ENCODE assay signal across 10 cellular contexts in the genomic region with DNA sequence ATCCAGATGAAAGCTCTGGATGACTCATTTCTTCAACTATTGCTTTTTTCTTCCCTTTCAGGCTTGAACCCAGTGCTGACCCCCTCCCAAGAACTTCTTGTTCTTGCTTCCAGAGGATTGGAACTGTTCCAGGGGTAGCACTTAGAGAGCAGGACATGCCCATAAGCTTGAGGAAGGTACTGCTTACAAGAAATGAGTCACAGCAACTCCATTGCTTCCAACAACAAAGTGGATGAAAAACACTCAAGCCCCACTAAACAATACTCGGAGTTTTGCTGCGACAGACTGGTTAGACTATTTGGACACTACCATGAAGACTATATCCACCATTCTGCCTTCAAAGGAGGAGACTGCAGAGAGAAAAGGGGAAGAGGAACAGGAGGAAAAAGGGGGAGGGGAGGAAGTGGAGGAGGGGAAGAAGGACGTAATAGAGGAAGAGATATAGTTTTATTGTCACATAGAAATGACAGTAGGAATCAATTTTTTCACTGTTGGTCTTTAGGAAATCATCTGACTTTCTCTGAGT. TPM values are rescaled to one million over a fixed set of nuclear protein-coding genes. Genes with fewer than 3 reads are reported as not detected.
A peak's percentile ranks its signal among the peaks of the same experiment; 100 is the strongest.
DNase-seq lines count a peak whose midpoint lies in the region; ATAC-seq and TF ChIP-seq lines count a peak whose summit lies in the region.
"Had no signal": no experiment of that assay in that cellular context is flagged by ENCODE, and none has a peak within 500 bp of the region (broad histone marks: within the 10 kb centered on the region; RNA-seq: fewer than 3 reads in every experiment).

No MANE protein-coding gene starts in this region.

- H2AFZ ChIP-seq in KMS-11 (ENCODE audit: low read depth), result no peak overlapping the region

- peaks cover 23% of the 10 kb centered on the region for H3K4me1 ChIP-seq in CD4-positive, CD25-positive, alpha-beta regulatory T cell (ENCODE audit: control insufficient read depth, insufficient read depth, low read length, poor library complexity, severe bottlenecking)
- peaks cover 19% of the 10 kb centered on the region for H3K4me1 ChIP-seq in KMS-11 (ENCODE audit: low read depth, poor library complexity, severe bottlenecking)
- peaks cover 29% of the 10 kb centered on the region for H3K4me1 ChIP-seq in lower lobe of right lung

- no peaks in the 10 kb centered on the region for H3K36me3 ChIP-seq in CD4-positive, CD25-positive, alpha-beta regulatory T cell (ENCODE audit: control insufficient read depth, insufficient read depth, low read length)
- H3K36me3 ChIP-seq in KMS-11 (ENCODE audit: insufficient read depth), result no peaks in the 10 kb centered on the region
- no peaks in the 10 kb centered on the region for H3K36me3 ChIP-seq in lower lobe of right lung
- H3K36me3 ChIP-seq: cardiac muscle cell had no signal

- peaks cover 11% of the 10 kb centered on the region for H4K20me1 ChIP-seq in KMS-11 (ENCODE audit: insufficient read depth)

- H3K79me2 ChIP-seq in KMS-11 (ENCODE audit: insufficient read depth, low read depth), result peaks cover 25% of the 10 kb centered on the region

- no peak overlapping the region for H3K9ac ChIP-seq in KMS-11

- DNase-seq in CD4-positive, CD25-positive, alpha-beta regulatory T cell, result no peak
- peak in 1 of 2 donors; percentile 16 for DNase-seq in activated naive CD4-positive, alpha-beta T cell treated with anti-CD3 and anti-CD28 coated beads, Interleukin-2, amount 50 U/mL, for 72 hours (ENCODE audit: low spot score in 2 of 2)
- no peak for DNase-seq in lower lobe of right lung
- no peak for DNase-seq in NCI-H1930 (lab: John Stamatoyannopoulos, UW)

- peak overlapping the region; percentile 91 for H3K4me2 ChIP-seq in KMS-11

- no peaks in the 10 kb centered on the region for H3K9me3 ChIP-seq in CD4-positive, CD25-positive, alpha-beta regulatory T cell (ENCODE audit: control insufficient read depth in 2 of 2, low read length in 2 of 2)
- no peaks in the 10 kb centered on the region for H3K9me3 ChIP-seq in lower lobe of right lung

- no peak for ATAC-seq in CD4-positive, CD25-positive, alpha-beta regulatory T cell (ENCODE audit: low read depth in 2 of 2)
- no peak for ATAC-seq in activated naive CD4-positive, alpha-beta T cell treated with anti-CD3 and anti-CD28 coated beads, Interleukin-2, amount 50 U/mL, for 72 hours
- ATAC-seq in lower lobe of right lung (no peak), GM19023 (IDR thresholded peaks at IDR 0.05; ENCODE audit: unreplicated experiment) (no peak), GM18511 (IDR thresholded peaks at IDR 0.05; ENCODE audit: unreplicated experiment) (no peak), GM19463 (IDR thresholded peaks at IDR 0.05; ENCODE audit: unreplicated experiment) (no peak)
- ATAC-seq: Panc1 had no signal

- H3K9me3 Mint-ChIP-seq in CD4-positive, CD25-positive, alpha-beta regulatory T cell, result peaks cover 0 to 4% (median 0%) of the 10 kb centered on the region in 7 donors
- no peaks in the 10 kb centered on the region for H3K9me3 Mint-ChIP-seq in activated naive CD4-positive, alpha-beta T cell treated with anti-CD3 and anti-CD28 coated beads, Interleukin-2, amount 50 U/mL, for 72 hours

- peaks cover 5 to 28% (median 18%) of the 10 kb centered on the region in 4 donors for H3K4me1 Mint-ChIP-seq in CD4-positive, CD25-positive, alpha-beta regulatory T cell

- TF ChIP-seq CTCF in KMS-11 (conservative IDR thresholded peaks at IDR 0.05; ENCODE audit: low read depth, low read length) (no peak), lower lobe of right lung (IDR thresholded peaks at IDR 0.05) (no peak)

- peaks cover 24% of the 10 kb centered on the region for H3K27me3 ChIP-seq in CD4-positive, CD25-positive, alpha-beta regulatory T cell (ENCODE audit: control insufficient read depth, insufficient read depth, low read length)
- 0 out of 2 replicates have a peak, but pooled peaks cover 5% of the 10 kb centered on the region for H3K27me3 ChIP-seq in KMS-11 (ENCODE audit: insufficient read depth, low read depth)
- H3K27me3 ChIP-seq in lower lobe of right lung (ENCODE audit: low read depth), result no peaks in the 10 kb centered on the region

- H3K4me3 Mint-ChIP-seq in CD4-positive, CD25-positive, alpha-beta regulatory T cell, result peak overlapping the region; percentile 89 to 99 (median 93)

- H3K27ac Mint-ChIP-seq in CD4-positive, CD25-positive, alpha-beta regulatory T cell, result peak overlapping the region; percentile 51 to 98 (median 97)
- H3K27ac Mint-ChIP-seq in activated naive CD4-positive, alpha-beta T cell treated with anti-CD3 and anti-CD28 coated beads, Interleukin-2, amount 50 U/mL, for 72 hours, result peak overlapping the region; percentile 94 to 98

- intact Hi-C loops in lower lobe of right lung (cut with DNase I), result no loop called here

- H3K4me3 ChIP-seq in CD4-positive, CD25-positive, alpha-beta regulatory T cell (ENCODE audit: low read depth, low read length), result peak overlapping the region; percentile 84
- no peak overlapping the region for H3K4me3 ChIP-seq in KMS-11 (IDR thresholded peaks at IDR 0.05; ENCODE audit: insufficient read depth, low read depth, low read length)
- H3K4me3 ChIP-seq in lower lobe of right lung, result no peak overlapping the region

- no peak overlapping the region for H3K27ac ChIP-seq in CD4-positive, CD25-positive, alpha-beta regulatory T cell (ENCODE audit: insufficient read depth, low read length, poor library complexity, severe bottlenecking)
- no peak overlapping the region for H3K27ac ChIP-seq in KMS-11
- H3K27ac ChIP-seq in lower lobe of right lung, result peak overlapping the region; percentile 19
- H3K27ac ChIP-seq: cardiac muscle cell had no signal

- H3K27me3 Mint-ChIP-seq in CD4-positive, CD25-positive, alpha-beta regulatory T cell, result peaks cover 49% of the 10 kb centered on the region

- no peaks in the 10 kb centered on the region for H3K36me3 Mint-ChIP-seq in CD4-positive, CD25-positive, alpha-beta regulatory T cell
- peaks cover 12 to 17% of the 10 kb centered on the region in 2 donors for H3K36me3 Mint-ChIP-seq in activated naive CD4-positive, alpha-beta T cell treated with anti-CD3 and anti-CD28 coated beads, Interleukin-2, amount 50 U/mL, for 72 hours

RNA-seq across cellular contexts. Expression of a gene that starts 1.6 kb away (rescaled TPM):
- total RNA-seq in CD4-positive, CD25-positive, alpha-beta regulatory T cell, result 74.2 TPM
- 1 to 10 TPM; 1.8 to 3.0 (median 2.7) TPM for polyA plus RNA-seq in CD4-positive, CD25-positive, alpha-beta regulatory T cell
- 10 to 100 TPM; 14.7 to 29.0 TPM for total RNA-seq in activated naive CD4-positive, alpha-beta T cell treated with anti-CD3 and anti-CD28 coated beads, Interleukin-2, amount 50 U/mL, for 72 hours
- 36.8 TPM for total RNA-seq in lower lobe of right lung
